In genomic region chr6:11653028-11653583, GRCh38 we compare ENCODE assay signal across 8 cellular contexts.
DNase-seq lines count a peak whose midpoint lies in the region; ATAC-seq and TF ChIP-seq lines count a peak whose summit lies in the region.

No MANE protein-coding gene starts in this region.

- H3K9me3 ChIP-seq in DND-41 (ENCODE audit: insufficient read depth, low read length, severe bottlenecking) (peaks cover 3% of the 10 kb centered on the region), liver (ENCODE audit: control insufficient read depth in 4 of 4, low read length in 3 of 4) (no peaks in the 10 kb centered on the region), suprapubic skin (no peaks in the 10 kb centered on the region)

- no peak overlapping the region for H3K4me2 ChIP-seq in DND-41 (ENCODE audit: insufficient read depth, low read length)

- H3K9me3 Mint-ChIP-seq in activated naive CD8-positive, alpha-beta T cell treated with anti-CD3 and anti-CD28 coated beads for 36 hours: no peaks in the 10 kb centered on the region

- H3K27ac ChIP-seq in DND-41 (ENCODE audit: low read length) (no peak overlapping the region), liver (ENCODE audit: low read depth in 1 of 2, low read length in 2 of 2) (no peak overlapping the region), suprapubic skin (no peak overlapping the region)

- no peak for TF ChIP-seq POLR2A in suprapubic skin (IDR thresholded peaks at IDR 0.05)

- no peak for TF ChIP-seq RAD21 in liver (IDR thresholded peaks at IDR 0.05)

- H4K20me1 ChIP-seq in DND-41 (ENCODE audit: insufficient read depth, low read length): no peaks in the 10 kb centered on the region

- WGBS in liver: 56% methylated on average over 8 of the region's 8 CpGs
- 53% methylated on average over 8 of the region's 8 CpGs for WGBS in suprapubic skin

- no peak overlapping the region for H3K27ac Mint-ChIP-seq in activated naive CD8-positive, alpha-beta T cell treated with anti-CD3 and anti-CD28 coated beads for 36 hours

- peaks cover 6% of the 10 kb centered on the region; the same call in 1 of the 2 replicates for H3K4me1 ChIP-seq in DND-41 (ENCODE audit: insufficient read depth, low read length)
- H3K4me1 ChIP-seq in liver (ENCODE audit: control insufficient read depth in 4 of 4, insufficient read depth in 4 of 4, low read length in 3 of 4): peaks cover 0 to 4% (median 3%) of the 10 kb centered on the region in 4 donors
- H3K4me1 ChIP-seq in suprapubic skin: peaks cover 10% of the 10 kb centered on the region

- no peak for TF ChIP-seq EP300 in suprapubic skin (IDR thresholded peaks at IDR 0.05)

- no peak overlapping the region for H2AFZ ChIP-seq in DND-41 (ENCODE audit: low read depth, low read length)

- TF ChIP-seq CTCF in DND-41 (IDR thresholded peaks at IDR 0.05; ENCODE audit: borderline replicate concordance, extremely low read depth, low read length, poor library complexity, severe bottlenecking): no peak
- TF ChIP-seq CTCF in liver (IDR thresholded peaks at IDR 0.05; ENCODE audit: low read depth, low read length, missing input control): no peak
- TF ChIP-seq CTCF in suprapubic skin (IDR thresholded peaks at IDR 0.05): no peak

- H3K9ac ChIP-seq in DND-41 (ENCODE audit: low read depth, low read length): no peak overlapping the region
- no peak overlapping the region for H3K9ac ChIP-seq in liver (ENCODE audit: low read depth in 1 of 2, low read length in 2 of 2)

- no peak for DNase-seq in DND-41
- peak; percentile 61 for DNase-seq in NCI-H2227 (lab: John Stamatoyannopoulos, UW; ENCODE audit: unreplicated experiment)
- DNase-seq in activated naive CD8-positive, alpha-beta T cell treated with anti-CD3 and anti-CD28 coated beads for 36 hours: peak; percentile 34
- DNase-seq in OCI-M2 (lab: John Stamatoyannopoulos, UW; ENCODE audit: unreplicated experiment): no peak
- no peak for DNase-seq in suprapubic skin (ENCODE audit: low spot score in 2 of 2)

- no peaks in the 10 kb centered on the region for H3K79me2 ChIP-seq in DND-41 (ENCODE audit: insufficient read depth, low read length)

- H3K27me3 ChIP-seq in DND-41 (ENCODE audit: insufficient read depth, low read length, poor library complexity) (peaks cover 13% of the 10 kb centered on the region), liver (ENCODE audit: control insufficient read depth in 4 of 4, insufficient read depth in 4 of 4, low read length in 3 of 4) (no peaks in the 10 kb centered on the region), suprapubic skin (no peaks in the 10 kb centered on the region)

- H3K36me3 ChIP-seq in DND-41 (ENCODE audit: insufficient read depth, low read length) (no peaks in the 10 kb centered on the region), liver (ENCODE audit: control insufficient read depth in 4 of 4, insufficient read depth in 3 of 4, low read depth in 1 of 4, low read length in 3 of 4) (no peaks in the 10 kb centered on the region), suprapubic skin (no peaks in the 10 kb centered on the region)

- 0 out of 3 replicates have a peak, but pooled peaks have one; percentile 29 for ATAC-seq in DND-41 (ENCODE audit: insufficient read depth, low read depth)
- ATAC-seq in HG02938 (IDR thresholded peaks at IDR 0.05; ENCODE audit: unreplicated experiment): no peak
- ATAC-seq in HG02798 (IDR thresholded peaks at IDR 0.05; ENCODE audit: poor library complexity, unreplicated experiment): no peak

- H3K4me1 Mint-ChIP-seq in activated naive CD8-positive, alpha-beta T cell treated with anti-CD3 and anti-CD28 coated beads for 36 hours: peaks cover 13% of the 10 kb centered on the region

- H3K4me3 Mint-ChIP-seq in activated naive CD8-positive, alpha-beta T cell treated with anti-CD3 and anti-CD28 coated beads for 36 hours: no peak overlapping the region

- H3K4me3 ChIP-seq in DND-41 (ENCODE audit: low read depth in 1 of 2, low read length in 2 of 2): no peak overlapping the region
- H3K4me3 ChIP-seq in liver (ENCODE audit: low read depth in 1 of 3, low read length in 3 of 3): no peak overlapping the region
- no peak overlapping the region for H3K4me3 ChIP-seq in suprapubic skin

- no peaks in the 10 kb centered on the region for H3K36me3 Mint-ChIP-seq in activated naive CD8-positive, alpha-beta T cell treated with anti-CD3 and anti-CD28 coated beads for 36 hours

- peaks cover 3% of the 10 kb centered on the region for H3K27me3 Mint-ChIP-seq in activated naive CD8-positive, alpha-beta T cell treated with anti-CD3 and anti-CD28 coated beads for 36 hours

TF ChIP-seq in liver, 16 proteins besides CTCF, POLR2A, EP300 and RAD21:
- TF ChIP-seq RXRA (IDR thresholded peaks at IDR 0.05): peak in 1 of 2 donors; percentile 35
- peak in 1 of 2 donors; percentile 39 for TF ChIP-seq JUND (IDR thresholded peaks at IDR 0.05)
- TF ChIP-seq NR2F2 (IDR thresholded peaks at IDR 0.05): peak; percentile 80
- TF ChIP-seq YY1 (IDR thresholded peaks at IDR 0.05): no peak

Comparison
In these comparisons a context has a peak if more than half of its experiments do, and no peak if none do; other contexts are left out.
1. DNase-seq: peak in NCI-H2227 (single experiment) and activated naive CD8-positive, alpha-beta T cell treated with anti-CD3 and anti-CD28 coated beads for 36 hours (single experiment); none in DND-41 (single experiment), OCI-M2 (single experiment) and suprapubic skin (0 of 2).